Comparison of ENCODE assay signal across 1 cellular context in genomic region chr3:15578272-15578671, GRCh38.
TF ChIP-seq lines count a peak whose summit lies in the region.

No MANE protein-coding gene starts in this region.

TF ChIP-seq in IMR-90, 13 proteins besides CTCF, POLR2A, EP300 and RAD21:
- TF ChIP-seq ELK1 (IDR thresholded peaks at IDR 0.05; ENCODE audit: borderline replicate concordance, low read depth, low read length) = no peak
- TF ChIP-seq SMC3 (IDR thresholded peaks at IDR 0.05; ENCODE audit: low read depth, low read length) = no peak
- no peak for TF ChIP-seq MXI1 (IDR thresholded peaks at IDR 0.05; ENCODE audit: borderline replicate concordance, low read depth, low read length)
- no peak for TF ChIP-seq MAZ (IDR thresholded peaks at IDR 0.05; ENCODE audit: borderline replicate concordance, low read depth, low read length)
- no peak for TF ChIP-seq CHD1 (IDR thresholded peaks at IDR 0.05; ENCODE audit: low read depth, low read length)
